In the genomic region with DNA sequence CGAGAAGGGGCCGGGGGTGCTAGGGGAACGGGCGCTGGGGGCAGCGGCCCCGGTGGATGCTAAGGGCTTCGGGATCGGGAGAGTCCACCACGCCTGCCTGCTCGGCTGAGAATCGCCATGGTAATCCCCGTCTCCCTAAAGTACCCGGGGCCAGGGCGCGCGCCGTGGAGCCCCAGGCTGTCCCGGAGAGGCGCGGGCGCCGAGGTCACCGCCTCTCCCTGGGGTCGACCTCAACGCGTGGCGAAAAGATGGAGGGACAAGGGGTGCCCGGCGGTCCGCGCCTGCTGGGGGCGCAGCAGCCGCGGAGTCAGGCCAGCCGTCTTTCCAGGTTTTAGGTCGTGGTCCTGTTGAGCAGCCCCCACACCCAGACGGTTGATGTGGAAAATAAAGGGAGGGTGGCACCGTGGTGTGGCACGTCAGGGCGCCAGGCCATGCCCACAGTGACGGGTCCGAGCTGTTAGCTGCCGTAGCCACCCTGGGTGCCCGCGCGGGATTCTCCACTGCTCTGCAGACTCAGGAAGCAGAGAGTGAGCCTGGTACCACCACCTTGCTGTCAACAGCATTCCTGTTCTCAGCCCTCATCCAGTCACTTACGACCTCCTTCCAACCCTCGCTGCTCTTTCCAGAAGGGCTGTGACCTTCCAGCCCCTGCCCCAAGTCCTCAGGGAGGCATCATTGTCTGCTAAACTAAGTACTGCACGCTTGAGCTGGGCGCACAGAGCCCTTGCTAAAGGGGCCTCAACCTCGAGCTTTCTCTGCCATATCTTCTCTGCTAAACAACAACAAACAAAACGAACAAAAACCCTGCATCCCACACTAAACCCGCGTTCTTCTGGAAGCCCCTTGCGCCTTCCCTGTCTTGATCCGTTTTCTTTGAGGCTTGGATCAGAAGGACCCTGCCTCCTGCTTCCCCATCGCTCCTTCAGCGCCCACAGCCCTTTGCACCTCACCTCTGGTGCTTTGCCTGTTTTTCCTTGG, we compare ENCODE assay signal across 1 cellular context.
A peak's percentile ranks its signal among the peaks of the same experiment; 100 is the strongest.
TF ChIP-seq lines count a peak whose summit lies in the region.

No MANE protein-coding gene starts in this region.

TF ChIP-seq in HEK293, 187 proteins besides CTCF, POLR2A, EP300 and RAD21 (continued from another document):
- TF ChIP-seq, protein P1, sequence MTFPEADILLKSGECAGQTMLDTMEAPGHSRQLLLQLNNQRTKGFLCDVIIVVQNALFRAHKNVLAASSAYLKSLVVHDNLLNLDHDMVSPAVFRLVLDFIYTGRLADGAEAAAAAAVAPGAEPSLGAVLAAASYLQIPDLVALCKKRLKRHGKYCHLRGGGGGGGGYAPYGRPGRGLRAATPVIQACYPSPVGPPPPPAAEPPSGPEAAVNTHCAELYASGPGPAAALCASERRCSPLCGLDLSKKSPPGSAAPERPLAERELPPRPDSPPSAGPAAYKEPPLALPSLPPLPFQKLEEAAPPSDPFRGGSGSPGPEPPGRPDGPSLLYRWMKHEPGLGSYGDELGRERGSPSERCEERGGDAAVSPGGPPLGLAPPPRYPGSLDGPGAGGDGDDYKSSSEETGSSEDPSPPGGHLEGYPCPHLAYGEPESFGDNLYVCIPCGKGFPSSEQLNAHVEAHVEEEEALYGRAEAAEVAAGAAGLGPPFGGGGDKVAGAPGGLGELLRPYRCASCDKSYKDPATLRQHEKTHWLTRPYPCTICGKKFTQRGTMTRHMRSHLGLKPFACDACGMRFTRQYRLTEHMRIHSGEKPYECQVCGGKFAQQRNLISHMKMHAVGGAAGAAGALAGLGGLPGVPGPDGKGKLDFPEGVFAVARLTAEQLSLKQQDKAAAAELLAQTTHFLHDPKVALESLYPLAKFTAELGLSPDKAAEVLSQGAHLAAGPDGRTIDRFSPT (tag by site-specific recombination; IDR thresholded peaks at IDR 0.05): 0 out of 2 replicates have a peak, but pooled peaks have one; percentile 31
- TF ChIP-seq YY1 (tag by site-specific recombination; IDR thresholded peaks at IDR 0.05) (no peak), ZNF707 (tag by site-specific recombination; IDR thresholded peaks at IDR 0.05) (no peak), ZNF366 (tag by site-specific recombination; conservative IDR thresholded peaks at IDR 0.05) (no peak), GLIS2 (tag by site-specific recombination; IDR thresholded peaks at IDR 0.05) (peak; percentile 69), ZNF10 (tag by site-specific recombination; IDR thresholded peaks at IDR 0.05) (no peak), RBAK (tag by site-specific recombination; IDR thresholded peaks at IDR 0.05) (no peak), ZNF777 (tag by site-specific recombination; IDR thresholded peaks at IDR 0.05; ENCODE audit: borderline replicate concordance) (no peak), ZNF140 (tag by site-specific recombination; IDR thresholded peaks at IDR 0.05) (no peak), ZNF335 (tag by site-specific recombination; conservative IDR thresholded peaks at IDR 0.05) (peak; percentile 64), ZNF146 (tag by site-specific recombination; IDR thresholded peaks at IDR 0.05) (no peak), HOXD13 (CRISPR knock-in tag; IDR thresholded peaks at IDR 0.05; ENCODE audit: borderline replicate concordance) (no peak)
- TF ChIP-seq, protein P2, sequence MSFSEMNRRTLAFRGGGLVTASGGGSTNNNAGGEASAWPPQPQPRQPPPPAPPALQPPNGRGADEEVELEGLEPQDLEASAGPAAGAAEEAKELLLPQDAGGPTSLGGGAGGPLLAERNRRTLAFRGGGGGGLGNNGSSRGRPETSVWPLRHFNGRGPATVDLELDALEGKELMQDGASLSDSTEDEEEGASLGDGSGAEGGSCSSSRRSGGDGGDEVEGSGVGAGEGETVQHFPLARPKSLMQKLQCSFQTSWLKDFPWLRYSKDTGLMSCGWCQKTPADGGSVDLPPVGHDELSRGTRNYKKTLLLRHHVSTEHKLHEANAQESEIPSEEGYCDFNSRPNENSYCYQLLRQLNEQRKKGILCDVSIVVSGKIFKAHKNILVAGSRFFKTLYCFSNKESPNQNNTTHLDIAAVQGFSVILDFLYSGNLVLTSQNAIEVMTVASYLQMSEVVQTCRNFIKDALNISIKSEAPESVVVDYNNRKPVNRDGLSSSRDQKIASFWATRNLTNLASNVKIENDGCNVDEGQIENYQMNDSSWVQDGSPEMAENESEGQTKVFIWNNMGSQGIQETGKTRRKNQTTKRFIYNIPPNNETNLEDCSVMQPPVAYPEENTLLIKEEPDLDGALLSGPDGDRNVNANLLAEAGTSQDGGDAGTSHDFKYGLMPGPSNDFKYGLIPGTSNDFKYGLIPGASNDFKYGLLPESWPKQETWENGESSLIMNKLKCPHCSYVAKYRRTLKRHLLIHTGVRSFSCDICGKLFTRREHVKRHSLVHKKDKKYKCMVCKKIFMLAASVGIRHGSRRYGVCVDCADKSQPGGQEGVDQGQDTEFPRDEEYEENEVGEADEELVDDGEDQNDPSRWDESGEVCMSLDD (tag by site-specific recombination; IDR thresholded peaks at IDR 0.05): no peak
- TF ChIP-seq, protein P3, sequence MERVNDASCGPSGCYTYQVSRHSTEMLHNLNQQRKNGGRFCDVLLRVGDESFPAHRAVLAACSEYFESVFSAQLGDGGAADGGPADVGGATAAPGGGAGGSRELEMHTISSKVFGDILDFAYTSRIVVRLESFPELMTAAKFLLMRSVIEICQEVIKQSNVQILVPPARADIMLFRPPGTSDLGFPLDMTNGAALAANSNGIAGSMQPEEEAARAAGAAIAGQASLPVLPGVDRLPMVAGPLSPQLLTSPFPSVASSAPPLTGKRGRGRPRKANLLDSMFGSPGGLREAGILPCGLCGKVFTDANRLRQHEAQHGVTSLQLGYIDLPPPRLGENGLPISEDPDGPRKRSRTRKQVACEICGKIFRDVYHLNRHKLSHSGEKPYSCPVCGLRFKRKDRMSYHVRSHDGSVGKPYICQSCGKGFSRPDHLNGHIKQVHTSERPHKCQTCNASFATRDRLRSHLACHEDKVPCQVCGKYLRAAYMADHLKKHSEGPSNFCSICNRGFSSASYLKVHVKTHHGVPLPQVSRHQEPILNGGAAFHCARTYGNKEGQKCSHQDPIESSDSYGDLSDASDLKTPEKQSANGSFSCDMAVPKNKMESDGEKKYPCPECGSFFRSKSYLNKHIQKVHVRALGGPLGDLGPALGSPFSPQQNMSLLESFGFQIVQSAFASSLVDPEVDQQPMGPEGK (tag by site-specific recombination; IDR thresholded peaks at IDR 0.05): peak; percentile 57
